26 cellular contexts compared by ENCODE assay signal in the genomic region with DNA sequence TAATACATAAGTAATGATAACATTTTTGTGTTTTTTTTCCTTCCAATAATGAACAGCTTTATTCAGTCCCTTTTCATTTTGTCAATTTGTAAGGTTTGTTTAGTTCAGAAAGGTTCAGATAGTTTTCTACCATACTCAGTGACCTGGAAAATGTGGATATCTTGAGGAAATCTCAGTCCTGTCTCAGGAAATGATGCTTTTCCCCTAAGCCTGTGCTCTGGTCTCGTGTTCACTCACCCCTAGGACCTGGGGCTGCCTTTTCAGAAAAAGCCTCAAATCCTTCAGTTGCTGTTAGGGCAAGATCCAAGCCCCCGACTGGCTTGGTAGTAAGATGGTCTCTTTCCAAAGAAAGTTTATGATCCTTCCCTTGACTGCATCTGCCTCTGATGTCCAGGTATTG. TPM values are rescaled to one million over a fixed set of nuclear protein-coding genes. Genes with fewer than 3 reads are reported as not detected.
DNase-seq lines count a peak whose midpoint lies in the region; ATAC-seq, FAIRE-seq and TF ChIP-seq lines count a peak whose summit lies in the region.
"Had no signal": no experiment of that assay in that cellular context is flagged by ENCODE, and none has a peak within 500 bp of the region (broad histone marks: within the 10 kb centered on the region; RNA-seq: fewer than 3 reads in every experiment).

No MANE protein-coding gene starts in this region.

- H3K27me3 Mint-ChIP-seq in activated CD4-positive, alpha-beta memory T cell treated with anti-CD3 and anti-CD28 coated beads for 36 hours = peaks cover 31% of the 10 kb centered on the region

- H3K9me1 ChIP-seq in K562 (ENCODE audit: control insufficient read depth, insufficient read depth, low read length) = no peaks in the 10 kb centered on the region
- H3K9me1 ChIP-seq in endothelial cell of umbilical vein (replicated peaks; ENCODE audit: control insufficient read depth, extremely low read depth, insufficient read depth, low read length) = no peaks in the 10 kb centered on the region

- intact Hi-C loops in heart right ventricle (cut with DNase I) (no loop called here), Right ventricle myocardium inferior (cut with DNase I) (no loop called here), K562 (cut with micrococcal nuclease) (no loop called here), endothelial cell of umbilical vein (cut with micrococcal nuclease) (loop anchor here (1.0 to 2.0 kb wide), 3 partner anchors 8 to 260 kb away; no protein-coding TSS in a partner anchor)
- intact Hi-C loops in activated CD4-positive, alpha-beta memory T cell treated with anti-CD3 and anti-CD28 coated beads for 36 hours (cut with micrococcal nuclease) = no loop called here

- dilution Hi-C loops in endothelial cell of umbilical vein (cut with MboI; ENCODE audit: extremely low pct_ligation_motif_present, low sequenced_read_pairs) = no loop called here

- no peak overlapping the region for H3K4me3 Mint-ChIP-seq in activated CD4-positive, alpha-beta memory T cell treated with anti-CD3 and anti-CD28 coated beads for 36 hours
- H3K4me3 Mint-ChIP-seq: B cell; CD4-positive, alpha-beta memory T cell; GM23338; H9 had no signal

- peaks cover 7% of the 10 kb centered on the region for H3K9me3 Mint-ChIP-seq in activated CD4-positive, alpha-beta memory T cell treated with anti-CD3 and anti-CD28 coated beads for 36 hours

- H3K9me3 ChIP-seq in heart right ventricle (peaks cover 0 to 13% (median 0%) of the 10 kb centered on the region in 11 donors), K562 (replicated peaks; ENCODE audit: control insufficient read depth, insufficient read depth, low read depth, low read length) (peaks cover 2% of the 10 kb centered on the region; the same call in 1 of the 2 replicates), endothelial cell of umbilical vein (replicated peaks; ENCODE audit: control insufficient read depth, insufficient read depth, low read length) (no peaks in the 10 kb centered on the region)

- no peak for FAIRE-seq in K562 (lab: Jason Lieb, UNC)
- peak; percentile 93 for FAIRE-seq in endothelial cell of umbilical vein (lab: Jason Lieb, UNC)
- FAIRE-seq: A204.1, GM12891, GM18507 had no signal

- peak overlapping the region in 5 of 10 donors; percentile 32 to 58 (median 45) for H3K27ac ChIP-seq in heart right ventricle
- no peak overlapping the region for H3K27ac ChIP-seq in K562 (ENCODE audit: extremely low read depth, low read depth, low read length)
- H3K27ac ChIP-seq in endothelial cell of umbilical vein (ENCODE audit: insufficient read depth, low read depth, low read length) = peak overlapping the region; percentile 96
- H3K27ac ChIP-seq: 22Rv1 had no signal

- in situ Hi-C loops in K562 (cut with MboI) = no loop called here

- H3K4me1 ChIP-seq in heart right ventricle = peaks cover 0 to 28% (median 6%) of the 10 kb centered on the region in 9 donors
- no peaks in the 10 kb centered on the region for H3K4me1 ChIP-seq in K562 (replicated peaks in 1 of 2; ENCODE audit: control insufficient read depth in 2 of 2, insufficient read depth in 2 of 2, low read length in 2 of 2)
- peaks cover 43% of the 10 kb centered on the region for H3K4me1 ChIP-seq in endothelial cell of umbilical vein (ENCODE audit: control insufficient read depth, extremely low read depth, insufficient read depth, low read length)

- no peak overlapping the region for H3K27ac Mint-ChIP-seq in activated CD4-positive, alpha-beta memory T cell treated with anti-CD3 and anti-CD28 coated beads for 36 hours
- H3K27ac Mint-ChIP-seq: B cell; CD4-positive, alpha-beta memory T cell; GM23338; H9 had no signal

- TF ChIP-seq CTCF in heart right ventricle (IDR thresholded peaks at IDR 0.05) (no peak), K562 (IDR thresholded peaks at IDR 0.05 in 2 of 3, conservative IDR thresholded peaks at IDR 0.05 in 1 of 3; ENCODE audit: insufficient read depth in 2 of 3, low read depth in 1 of 3, low read length in 3 of 3) (no peak), endothelial cell of umbilical vein (IDR thresholded peaks at IDR 0.05; ENCODE audit: extremely low read depth in 1 of 2, insufficient read depth in 1 of 2, low read depth in 1 of 2, low read length in 2 of 2) (no peak)

- H3K27me3 ChIP-seq in heart right ventricle (no peaks in the 10 kb centered on the region), K562 (ENCODE audit: control insufficient read depth in 2 of 2, insufficient read depth in 2 of 2, low read length in 2 of 2) (no peaks in the 10 kb centered on the region), endothelial cell of umbilical vein (ENCODE audit: control insufficient read depth in 2 of 2, insufficient read depth in 2 of 2, low read length in 2 of 2) (no peaks in the 10 kb centered on the region)

- BruUV-seq in K562 (replicated peaks; lab: Mats Ljungman, UMichigan) (no TSS peak), endothelial cell of umbilical vein (replicated peaks; lab: Mats Ljungman, UMichigan) (no TSS peak)

- H3K4me2 ChIP-seq in K562 (ENCODE audit: insufficient read depth, low read length) (no peak overlapping the region), endothelial cell of umbilical vein (ENCODE audit: insufficient read depth, low read length) (peak overlapping the region; percentile 70)
- H3K4me2 ChIP-seq: GM23338 had no signal

- no peaks in the 10 kb centered on the region for H4K20me1 ChIP-seq in K562 (replicated peaks; ENCODE audit: control insufficient read depth, insufficient read depth, low read length)
- H4K20me1 ChIP-seq in endothelial cell of umbilical vein (replicated peaks; ENCODE audit: control insufficient read depth, extremely low read depth, insufficient read depth, low read length) = no peaks in the 10 kb centered on the region

- H3K9ac ChIP-seq in K562 (ENCODE audit: insufficient read depth in 1 of 2, low read depth in 2 of 2, low read length in 2 of 2) (no peak overlapping the region), endothelial cell of umbilical vein (replicated peaks; ENCODE audit: extremely low read depth, insufficient read depth, low read length) (peak overlapping the region; percentile 81)

- no peak for TF ChIP-seq EP300 in K562 (IDR thresholded peaks at IDR 0.05; ENCODE audit: low read length)

- H3K79me2 ChIP-seq in K562 (ENCODE audit: control insufficient read depth, insufficient read depth, low read length) (no peaks in the 10 kb centered on the region), endothelial cell of umbilical vein (ENCODE audit: control insufficient read depth, insufficient read depth, low read length) (no peaks in the 10 kb centered on the region)

- WGBS in heart right ventricle, 2 donors = 55 to 76% methylated on average over 2 of the region's 2 CpGs
- 61% methylated on average over 2 of the region's 2 CpGs for WGBS in K562 (ENCODE audit: insufficient coverage, low coverage, missing lambda C conversion rate)

- peak in 5 of 8 donors; percentile 56 to 92 (median 88) for ATAC-seq in heart right ventricle
- no peak for ATAC-seq in Right ventricle myocardium inferior
- ATAC-seq in K562 = no peak
- ATAC-seq: GM23338, HCT116 had no signal

- POLR2A ChIA-PET in K562 (lab: Yijun Ruan, JAX) = no interaction called here
- POLR2A ChIA-PET in endothelial cell of umbilical vein (lab: Charles Lee) = interaction anchor here (3.3 kb wide), 1 partner anchor 8 kb away, joined by 17 read pairs; no protein-coding TSS in a partner anchor
- POLR2A ChIA-PET in activated CD4-positive, alpha-beta memory T cell treated with anti-CD3 and anti-CD28 coated beads for 36 hours (lab: Charles Lee) = no interaction called here

- peak overlapping the region; percentile 61; the same call in 1 of the 2 replicates for H2AFZ ChIP-seq in K562 (ENCODE audit: low read depth, low read length)
- peak overlapping the region; percentile 66 for H2AFZ ChIP-seq in endothelial cell of umbilical vein (ENCODE audit: low read depth, low read length)

- CTCF ChIA-PET in K562 (lab: Yijun Ruan, JAX; ENCODE audit: low intra/inter-chr PET ratio) = no interaction called here
- CTCF ChIA-PET in endothelial cell of umbilical vein (lab: Charles Lee) = interaction anchor here (1.2 to 4.0 kb wide), 5 partner anchors 9 to 242 kb away, joined by 3 to 37 read pairs (median 8); a partner anchor contains a TSS
- CTCF ChIA-PET in activated CD4-positive, alpha-beta memory T cell treated with anti-CD3 and anti-CD28 coated beads for 36 hours (lab: Charles Lee) = interaction anchor here (0.9 kb wide), 1 partner anchor 32 kb away, joined by 3 read pairs; no protein-coding TSS in a partner anchor

- H3K36me3 ChIP-seq in heart right ventricle (no peaks in the 10 kb centered on the region), K562 (ENCODE audit: control insufficient read depth, insufficient read depth, low read length) (no peaks in the 10 kb centered on the region), endothelial cell of umbilical vein (ENCODE audit: control insufficient read depth in 2 of 2, extremely low read depth in 1 of 2, insufficient read depth in 2 of 2, low read length in 2 of 2) (no peaks in the 10 kb centered on the region)

- H3K36me3 Mint-ChIP-seq in activated CD4-positive, alpha-beta memory T cell treated with anti-CD3 and anti-CD28 coated beads for 36 hours = no peaks in the 10 kb centered on the region
- H3K36me3 Mint-ChIP-seq: CD4-positive, alpha-beta memory T cell had no signal

- DNase-seq in heart right ventricle (no peak), Right ventricle myocardium inferior (ENCODE audit: missing footprints) (no peak), K562 (ENCODE audit: extremely low read depth in 1 of 4, low spot score in 3 of 4) (no peak), endothelial cell of umbilical vein (ENCODE audit: low read depth, low spot score) (peak; percentile 92), NCI-H82 (lab: John Stamatoyannopoulos, UW) (no peak), NCI-H345 treated with DMSO at 0.1 percent for 48 hours (lab: John Stamatoyannopoulos, UW; ENCODE audit: unreplicated experiment) (no peak)
- no peak for DNase-seq in activated CD4-positive, alpha-beta memory T cell treated with anti-CD3 and anti-CD28 coated beads for 36 hours
- DNase-seq: C1 segment of cervical spinal cord; Calu3; CD4-positive, alpha-beta memory T cell; COR-L47; DMS53; DMS79 treated with DMSO at 0.1 percent for 48 hours; GF-D8; H9 had no signal

- no peak for TF ChIP-seq RAD21 in K562 (CRISPR knock-in tag; conservative IDR thresholded peaks at IDR 0.05 in 1 of 2, IDR thresholded peaks at IDR 0.05 in 1 of 2)

- H3K4me3 ChIP-seq in heart right ventricle = no peak overlapping the region
- H3K4me3 ChIP-seq in K562 = no peak overlapping the region
- H3K4me3 ChIP-seq in endothelial cell of umbilical vein (replicated peaks in 1 of 3; ENCODE audit: insufficient read depth in 1 of 3, low read depth in 1 of 3, low read length in 3 of 3) = no peak overlapping the region
- H3K4me3 ChIP-seq: GM23338 had no signal

- peaks cover 8% of the 10 kb centered on the region for H3K4me1 Mint-ChIP-seq in activated CD4-positive, alpha-beta memory T cell treated with anti-CD3 and anti-CD28 coated beads for 36 hours (ENCODE audit: low read depth)
- H3K4me1 Mint-ChIP-seq: GM23338, H9 had no signal

- no peak for TF ChIP-seq POLR2A in K562 (conservative IDR thresholded peaks at IDR 0.05)
- no peak for TF ChIP-seq POLR2A in endothelial cell of umbilical vein (IDR thresholded peaks at IDR 0.05; ENCODE audit: low read depth, low read length)

RNA-seq across cellular contexts. Expression of a gene that starts 21.8 kb away (rescaled TPM):
- 100 to 1,000 TPM in 1 of 10 donors, 10 to 100 TPM in 7, 1 to 10 TPM in 2; 7.9 to 168 (median 18.6) TPM for total RNA-seq in heart right ventricle
- polyA plus RNA-seq in heart right ventricle = 10 to 100 TPM; 21.5 to 25.6 TPM
- 64.0 TPM for total RNA-seq in Right ventricle myocardium inferior
- total RNA-seq in K562 (2011; cell fraction: chromatin; rRNA removed; ENCODE audit: low replicate concordance) = 0.35 TPM in 1 of 2 replicates, not detected in the other
- 0.33 and 0.53 TPM in 2 replicates for total RNA-seq in K562 (2011; cell fraction: nucleolus; rRNA removed)
- total RNA-seq in K562 (2011; cell fraction: nucleoplasm; rRNA removed) = not detected in 2 replicates
- total RNA-seq in K562 (2014; rRNA removed) = 1.7 and 2.0 TPM in 2 replicates
- 3.3 and 3.4 TPM in 2 replicates for total RNA-seq in K562 (2014; rRNA removed; fragmentation: Illumina TruSeq; extraction: Trizol)
- 9.1 and 9.5 TPM in 2 replicates for total RNA-seq in K562 (2015; rRNA removed; fragmentation: Illumina TruSeq; extraction: Trizol)
- total RNA-seq in K562 (2021) = 1.7 and 3.4 TPM in 2 replicates
- 0.57 and 25.1 TPM in 2 replicates for polyA plus RNA-seq in K562 (2011; rRNA removed)
- 0.06 and 11.1 TPM in 2 replicates for polyA plus RNA-seq in K562 (2011; cell fraction: cytosol; rRNA removed)
- 0.13 and 26.4 TPM in 2 replicates for polyA plus RNA-seq in K562 (2011; cell fraction: nucleus; rRNA removed)
- 1.9 and 7.6 TPM in 2 replicates for polyA plus RNA-seq in K562 (2012)
- 4.3 and 5.6 TPM in 2 replicates for polyA plus RNA-seq in K562 (2014; fragmentation: Illumina TruSeq; extraction: Trizol)
- 1 to 10 TPM; 5.5 to 5.8 TPM for polyA plus RNA-seq in K562 (2014; fragmentation: Nextera tagmentation; extraction: Ambion mirVana)
- 4.2 and 4.7 TPM in 2 replicates for polyA plus RNA-seq in K562 (2014; rRNA removed)
- 12.9 TPM in 1 of 2 replicates, not detected in the other for polyA minus RNA-seq in K562 (2011; rRNA and poly(A)+ RNA removed)
- polyA minus RNA-seq in K562 (2011; cell fraction: cytosol; rRNA and poly(A)+ RNA removed) = 5.4 TPM in 1 of 2 replicates, not detected in the other
- 16.8 TPM in 1 of 2 replicates, not detected in the other for polyA minus RNA-seq in K562 (2011; cell fraction: nucleus; rRNA and poly(A)+ RNA removed)
- total RNA-seq in endothelial cell of umbilical vein = 2.7 and 2.9 TPM in 2 replicates
- 4.8 and 5.0 TPM in 2 replicates for polyA plus RNA-seq in endothelial cell of umbilical vein
- polyA plus RNA-seq in endothelial cell of umbilical vein (2011; cell fraction: cytosol; rRNA removed) = 3.4 and 4.2 TPM in 2 replicates
- polyA plus RNA-seq in endothelial cell of umbilical vein (2011; cell fraction: nucleus; rRNA removed) = 7.7 and 8.5 TPM in 2 replicates
- 5.8 and 86.9 TPM in 2 replicates for polyA plus RNA-seq in endothelial cell of umbilical vein (2012)
- 4.1 and 6.6 TPM in 2 replicates for polyA minus RNA-seq in endothelial cell of umbilical vein
- not detected for polyA minus RNA-seq in endothelial cell of umbilical vein (2011; cell fraction: cytosol; rRNA and poly(A)+ RNA removed)
- polyA minus RNA-seq in endothelial cell of umbilical vein (2011; cell fraction: nucleus; rRNA and poly(A)+ RNA removed) = 2.4 and 7.1 TPM in 2 replicates
- not detected for total RNA-seq in activated CD4-positive, alpha-beta memory T cell treated with anti-CD3 and anti-CD28 coated beads for 36 hours
- total RNA-seq: Calu3, Daoy, G401, GM23338, H4, H9 had no signal
- polyA plus RNA-seq: AG04450, GM23338 had no signal

Comparison
In these comparisons a context has a peak if more than half of its experiments do, and no peak if none do; other contexts are left out.
1. ATAC-seq: peak in heart right ventricle (5 of 8); none in Right ventricle myocardium inferior (single experiment) and K562 (single experiment).